ENCODE assay signal across 8 cellular contexts in genomic region chr17:67359960-67360817, GRCh38. TPM values are rescaled to one million over a fixed set of nuclear protein-coding genes. Genes with fewer than 3 reads are reported as not detected.
DNase-seq lines count a peak whose midpoint lies in the region; ATAC-seq and TF ChIP-seq lines count a peak whose summit lies in the region.

No MANE protein-coding gene starts in this region.

- H3K9me3 ChIP-seq in right atrium auricular region = no peaks in the 10 kb centered on the region
- no peaks in the 10 kb centered on the region for H3K9me3 ChIP-seq in osteoblast (ENCODE audit: low read depth, low read length)
- no peaks in the 10 kb centered on the region for H3K9me3 ChIP-seq in tibial artery

- H3K4me2 ChIP-seq in osteoblast (ENCODE audit: insufficient read depth, low read length) = no peak overlapping the region

- H3K36me3 ChIP-seq in right atrium auricular region (peaks cover 18% of the 10 kb centered on the region), osteoblast (ENCODE audit: insufficient read depth, low read length) (peaks cover 37% of the 10 kb centered on the region), tibial artery (peaks cover 9 to 29% (median 21%) of the 10 kb centered on the region in 3 donors)

- peak overlapping the region in 1 of 2 donors; percentile 18 for H3K27ac ChIP-seq in right atrium auricular region
- peak overlapping the region; percentile 15 for H3K27ac ChIP-seq in osteoblast (ENCODE audit: low read depth, low read length)
- H3K27ac ChIP-seq in tibial artery = no peak overlapping the region

- TF ChIP-seq CTCF in right atrium auricular region (IDR thresholded peaks at IDR 0.05) = peak in 1 of 2 donors; percentile 47
- TF ChIP-seq CTCF in cardiac fibroblast (IDR thresholded peaks at IDR 0.05; ENCODE audit: low read depth, low read length) = peak; percentile 30
- peak; percentile 52 for TF ChIP-seq CTCF in osteoblast (IDR thresholded peaks at IDR 0.05; ENCODE audit: extremely low read depth, low read depth, low read length)
- no peak for TF ChIP-seq CTCF in tibial artery (IDR thresholded peaks at IDR 0.05)

- peaks cover 94% of the 10 kb centered on the region for H3K79me2 ChIP-seq in osteoblast (ENCODE audit: insufficient read depth, low read length)

- H3K27me3 ChIP-seq in right atrium auricular region = no peaks in the 10 kb centered on the region
- H3K27me3 ChIP-seq in osteoblast (ENCODE audit: insufficient read depth, low read length) = no peaks in the 10 kb centered on the region
- H3K27me3 ChIP-seq in tibial artery = no peaks in the 10 kb centered on the region

- no peak overlapping the region for H2AFZ ChIP-seq in osteoblast (ENCODE audit: low read length)

- H3K4me1 ChIP-seq in right atrium auricular region (peaks cover 0 to 57% of the 10 kb centered on the region in 2 donors), osteoblast (ENCODE audit: insufficient read depth, low read length) (peaks cover 41% of the 10 kb centered on the region), tibial artery (peaks cover 0 to 71% (median 36%) of the 10 kb centered on the region in 4 donors)

- H4K20me1 ChIP-seq in osteoblast (ENCODE audit: insufficient read depth, low read length) = peaks cover 60% of the 10 kb centered on the region

- H3K4me3 ChIP-seq in right atrium auricular region (no peak overlapping the region), cardiac fibroblast (replicated peaks in 1 of 2; ENCODE audit: low read depth in 2 of 2, low read length in 2 of 2) (no peak overlapping the region), osteoblast (ENCODE audit: insufficient read depth, low read length) (no peak overlapping the region), tibial artery (no peak overlapping the region)

- intact Hi-C loops in Right ventricle myocardium inferior (cut with DNase I) = no loop called here
- intact Hi-C loops in tibial artery (cut with DNase I; ENCODE audit: low total_unique reads) = no loop called here

- ATAC-seq in Right ventricle myocardium inferior = peak; percentile 61
- ATAC-seq in GM18873 (IDR thresholded peaks at IDR 0.05; ENCODE audit: low FRiP score, unreplicated experiment) = no peak

- no peak for DNase-seq in Right ventricle myocardium inferior (ENCODE audit: missing footprints)
- no peak for DNase-seq in right atrium auricular region (ENCODE audit: low spot score)
- peak; percentile 22 for DNase-seq in SW480 (ENCODE audit: low spot score)
- peak; percentile 38 to 39 for DNase-seq in cardiac fibroblast (ENCODE audit: low read depth in 2 of 2)
- peak; percentile 76 for DNase-seq in osteoblast (ENCODE audit: insufficient read length, low spot score, missing footprints)
- DNase-seq in tibial artery = no peak
- DNase-seq in A172 (ENCODE audit: low spot score) = no peak

RNA-seq across cellular contexts. Expression of gene PSMD12, which starts 6.2 kb away (rescaled TPM):
- total RNA-seq in Right ventricle myocardium inferior (45.5 TPM), right atrium auricular region (10 to 100 TPM; 20.0 to 31.1 TPM), osteoblast (22.7 and 24.2 TPM in 2 replicates)
- total RNA-seq in A172 (2014; rRNA removed; shearing (Covaris generic)) = 58.1 and 59.4 TPM in 2 replicates

RNA-seq across cellular contexts. Expression of gene PITPNC1, which starts 16.9 kb away (rescaled TPM):
- total RNA-seq in Right ventricle myocardium inferior (13.8 TPM), right atrium auricular region (10 to 100 TPM; 12.5 to 18.1 TPM), osteoblast (5.0 and 6.2 TPM in 2 replicates)
- total RNA-seq in A172 (2014; rRNA removed; shearing (Covaris generic)) = 2.0 and 2.7 TPM in 2 replicates

Comparison
In these comparisons a context has a peak if more than half of its experiments do, and no peak if none do; other contexts are left out.
1. DNase-seq: peak in SW480 (single experiment), cardiac fibroblast (2 of 2) and osteoblast (single experiment); none in Right ventricle myocardium inferior (single experiment), right atrium auricular region (single experiment), tibial artery (0 of 2) and A172 (single experiment).
2. CTCF ChIP-seq: peak in cardiac fibroblast (single experiment) and osteoblast (single experiment); none in tibial artery (0 of 2).